23 cellular contexts compared by ENCODE assay signal in genomic region chrX:37746951-37747350, GRCh38. TPM values are rescaled to one million over a fixed set of nuclear protein-coding genes. Genes with fewer than 3 reads are reported as not detected.
DNase-seq lines count a peak whose midpoint lies in the region; ATAC-seq and TF ChIP-seq lines count a peak whose summit lies in the region.
"Had no signal": no experiment of that assay in that cellular context is flagged by ENCODE, and none has a peak within 500 bp of the region (broad histone marks: within the 10 kb centered on the region; RNA-seq: fewer than 3 reads in every experiment).

No MANE protein-coding gene starts in this region.

- H3K79me2 ChIP-seq in OCI-LY3 (ENCODE audit: low read length) = no peaks in the 10 kb centered on the region

- H3K4me1 ChIP-seq in OCI-LY3 (ENCODE audit: low read length) = peaks cover 31% of the 10 kb centered on the region
- H3K4me1 ChIP-seq: Caco-2 had no signal

- DNase-seq in activated naive CD4-positive, alpha-beta T cell treated with anti-CD3 and anti-CD28 coated beads, Interleukin-2, amount 50 U/mL, for 72 hours (ENCODE audit: low spot score in 2 of 2) = no peak
- no peak for DNase-seq in activated naive CD4-positive, alpha-beta T cell treated with anti-CD3 and anti-CD28 coated beads, Interleukin-2, amount 50 U/mL, for 16 hours
- DNase-seq in astrocyte of the spinal cord (ENCODE audit: low read depth, low spot score) = peak; percentile 1
- DNase-seq in stimulated activated effector memory CD8-positive, alpha-beta T cell treated with anti-CD3 and anti-CD28 coated beads, Interleukin-12 subunit alpha, Interleukin-12 subunit beta, amount 100 ng/mL, for 72 hours (ENCODE audit: low spot score in 2 of 2) = no peak
- DNase-seq in CD4-positive, alpha-beta T cell = no peak
- no peak for DNase-seq in progenitor cell of endocrine pancreas (ENCODE audit: low spot score, unreplicated experiment)
- DNase-seq: activated CD4-positive, alpha-beta T cell treated with anti-CD3 and anti-CD28 coated beads, Interleukin-2, amount 10 ng/mL, durations not matched to agents 7 days and 5 days; activated CD8-positive, alpha-beta memory T cell treated with anti-CD3 and anti-CD28 coated beads, Interleukin-2, amount 50 U/mL, for 4 hours; Caco-2; DMS79; hypothalamus; NCI-H1048; NCI-H1694; SHP77; WERI-Rb-1 had no signal

- H3K4me1 Mint-ChIP-seq in stimulated activated effector memory CD8-positive, alpha-beta T cell treated with anti-CD3 and anti-CD28 coated beads, Interleukin-12 subunit alpha, Interleukin-12 subunit beta, amount 100 ng/mL, for 72 hours = peaks cover 17% of the 10 kb centered on the region
- peaks cover 21% of the 10 kb centered on the region for H3K4me1 Mint-ChIP-seq in CD4-positive, alpha-beta T cell (ENCODE audit: low read depth)
- H3K4me1 Mint-ChIP-seq in progenitor cell of endocrine pancreas (ENCODE audit: low read depth) = no peaks in the 10 kb centered on the region
- H3K4me1 Mint-ChIP-seq: brain, mesothelial cell of epicardium had no signal

- peak overlapping the region; percentile 99 for H3K27ac ChIP-seq in OCI-LY3 (ENCODE audit: low read length)
- no peak overlapping the region for H3K27ac ChIP-seq in CD4-positive, alpha-beta T cell (ENCODE audit: low read depth, low read length)
- H3K27ac ChIP-seq: WERI-Rb-1 had no signal

- H4K20me1 ChIP-seq in OCI-LY3 (ENCODE audit: insufficient read depth, low read length) = no peaks in the 10 kb centered on the region

- H3K27me3 ChIP-seq in OCI-LY3 (ENCODE audit: low read depth, low read length) = no peaks in the 10 kb centered on the region
- no peaks in the 10 kb centered on the region for H3K27me3 ChIP-seq in CD4-positive, alpha-beta T cell (ENCODE audit: control insufficient read depth, insufficient read depth, low read length)

- no peaks in the 10 kb centered on the region for H3K9me3 ChIP-seq in OCI-LY3 (ENCODE audit: insufficient read depth, low read length)
- H3K9me3 ChIP-seq in CD4-positive, alpha-beta T cell (ENCODE audit: control insufficient read depth, low read length) = no peaks in the 10 kb centered on the region
- H3K9me3 ChIP-seq: Caco-2 had no signal

- H3K4me3 ChIP-seq in OCI-LY3 (ENCODE audit: low read length) (peak overlapping the region; percentile 55; the same call in 1 of the 2 replicates), astrocyte of the spinal cord (ENCODE audit: low read depth, low read length) (no peak overlapping the region)

- in situ Hi-C loops in astrocyte of the spinal cord (cut with HindIII; ENCODE audit: low sequenced_read_pairs) = no loop called here

- peaks cover 0 to 7% of the 10 kb centered on the region in 2 donors for H3K9me3 Mint-ChIP-seq in activated naive CD4-positive, alpha-beta T cell treated with anti-CD3 and anti-CD28 coated beads, Interleukin-2, amount 50 U/mL, for 72 hours
- H3K9me3 Mint-ChIP-seq in stimulated activated effector memory CD8-positive, alpha-beta T cell treated with anti-CD3 and anti-CD28 coated beads, Interleukin-12 subunit alpha, Interleukin-12 subunit beta, amount 100 ng/mL, for 72 hours = no peaks in the 10 kb centered on the region
- H3K9me3 Mint-ChIP-seq in CD4-positive, alpha-beta T cell = no peaks in the 10 kb centered on the region
- peaks cover 29% of the 10 kb centered on the region for H3K9me3 Mint-ChIP-seq in progenitor cell of endocrine pancreas (ENCODE audit: low read depth)
- H3K9me3 Mint-ChIP-seq: type B pancreatic cell had no signal

- H3K27me3 Mint-ChIP-seq in CD4-positive, alpha-beta T cell = no peaks in the 10 kb centered on the region
- H3K27me3 Mint-ChIP-seq in progenitor cell of endocrine pancreas = no peaks in the 10 kb centered on the region
- H3K27me3 Mint-ChIP-seq: activated CD4-positive, alpha-beta T cell treated with anti-CD3 and anti-CD28 coated beads, Interleukin-2, amount 10 ng/mL, durations not matched to agents 7 days and 5 days; naive B cell; type B pancreatic cell had no signal

- no peak for TF ChIP-seq CTCF in OCI-LY3 (IDR thresholded peaks at IDR 0.05; ENCODE audit: low read depth, low read length)
- no peak for TF ChIP-seq CTCF in astrocyte of the spinal cord (IDR thresholded peaks at IDR 0.05; ENCODE audit: low read depth, low read length)
- TF ChIP-seq CTCF in CD4-positive, alpha-beta T cell (IDR thresholded peaks at IDR 0.05) = no peak
- no peak for TF ChIP-seq CTCF in progenitor cell of endocrine pancreas (IDR thresholded peaks at IDR 0.05; ENCODE audit: unreplicated experiment)

- POLR2A ChIA-PET in CD4-positive, alpha-beta T cell (lab: Charles Lee) = interaction anchor here (0.6 to 3.1 kb wide), 2 partner anchors 77 to 99 kb away, joined by 3 to 24 read pairs; no protein-coding TSS in a partner anchor

- peak overlapping the region; percentile 85 for H3K9ac ChIP-seq in OCI-LY3 (ENCODE audit: low read length)

- peaks cover 0 to 5% of the 10 kb centered on the region in 2 donors for H3K36me3 Mint-ChIP-seq in activated naive CD4-positive, alpha-beta T cell treated with anti-CD3 and anti-CD28 coated beads, Interleukin-2, amount 50 U/mL, for 72 hours
- H3K36me3 Mint-ChIP-seq in stimulated activated effector memory CD8-positive, alpha-beta T cell treated with anti-CD3 and anti-CD28 coated beads, Interleukin-12 subunit alpha, Interleukin-12 subunit beta, amount 100 ng/mL, for 72 hours = no peaks in the 10 kb centered on the region
- H3K36me3 Mint-ChIP-seq in CD4-positive, alpha-beta T cell (ENCODE audit: low read depth) = no peaks in the 10 kb centered on the region
- H3K36me3 Mint-ChIP-seq in progenitor cell of endocrine pancreas (ENCODE audit: insufficient read depth) = no peaks in the 10 kb centered on the region
- H3K36me3 Mint-ChIP-seq: brain, mesothelial cell of epicardium, naive B cell, type B pancreatic cell had no signal

- peak overlapping the region; percentile 27 for H3K4me3 Mint-ChIP-seq in stimulated activated effector memory CD8-positive, alpha-beta T cell treated with anti-CD3 and anti-CD28 coated beads, Interleukin-12 subunit alpha, Interleukin-12 subunit beta, amount 100 ng/mL, for 72 hours
- no peak overlapping the region for H3K4me3 Mint-ChIP-seq in CD4-positive, alpha-beta T cell
- no peak overlapping the region for H3K4me3 Mint-ChIP-seq in progenitor cell of endocrine pancreas (ENCODE audit: low read depth)
- H3K4me3 Mint-ChIP-seq: activated CD4-positive, alpha-beta T cell treated with anti-CD3 and anti-CD28 coated beads, Interleukin-2, amount 10 ng/mL, durations not matched to agents 7 days and 5 days; brain; mesothelial cell of epicardium; type B pancreatic cell had no signal

- peak overlapping the region; percentile 77 to 82 for H3K27ac Mint-ChIP-seq in activated naive CD4-positive, alpha-beta T cell treated with anti-CD3 and anti-CD28 coated beads, Interleukin-2, amount 50 U/mL, for 72 hours
- H3K27ac Mint-ChIP-seq in stimulated activated effector memory CD8-positive, alpha-beta T cell treated with anti-CD3 and anti-CD28 coated beads, Interleukin-12 subunit alpha, Interleukin-12 subunit beta, amount 100 ng/mL, for 72 hours = no peak overlapping the region
- H3K27ac Mint-ChIP-seq in CD4-positive, alpha-beta T cell = no peak overlapping the region
- no peak overlapping the region for H3K27ac Mint-ChIP-seq in progenitor cell of endocrine pancreas
- H3K27ac Mint-ChIP-seq: activated CD4-positive, alpha-beta T cell treated with anti-CD3 and anti-CD28 coated beads, Interleukin-2, amount 10 ng/mL, durations not matched to agents 7 days and 5 days; brain; mesothelial cell of epicardium; type B pancreatic cell had no signal

- H2AFZ ChIP-seq in OCI-LY3 (ENCODE audit: low read depth, low read length) = no peak overlapping the region

- CTCF ChIA-PET in CD4-positive, alpha-beta T cell (lab: Charles Lee) = interaction anchor here (1.9 to 6.0 kb wide), 2 partner anchors 77 to 580 kb away, joined by 11 to 47 read pairs; partner anchors contain the start of gene RPGR

- intact Hi-C loops in CD4-positive, alpha-beta T cell (cut with DNase I, micrococcal nuclease) = loop anchor here (10.0 kb wide), 1 partner anchor 578 kb away; the partner anchor contains the start of gene RPGR (in 2 of the 2)

- peak overlapping the region; percentile 85 for H3K4me2 ChIP-seq in OCI-LY3 (ENCODE audit: low read length)

- no peak for ATAC-seq in activated naive CD4-positive, alpha-beta T cell treated with anti-CD3 and anti-CD28 coated beads, Interleukin-2, amount 50 U/mL, for 72 hours
- ATAC-seq in stimulated activated effector memory CD8-positive, alpha-beta T cell treated with anti-CD3 and anti-CD28 coated beads, Interleukin-12 subunit alpha, Interleukin-12 subunit beta, amount 100 ng/mL, for 72 hours = no peak
- ATAC-seq in CD4-positive, alpha-beta T cell (ENCODE audit: poor library complexity) = no peak
- no peak for ATAC-seq in GM18867 (IDR thresholded peaks at IDR 0.05; ENCODE audit: unreplicated experiment)

- no peaks in the 10 kb centered on the region for H3K36me3 ChIP-seq in OCI-LY3 (replicated peaks; ENCODE audit: low read depth, low read length)
- H3K36me3 ChIP-seq: WERI-Rb-1 had no signal

RNA-seq across cellular contexts. Expression of gene CYBB, which starts 32.9 kb away (rescaled TPM):
- under 1 TPM in 1 of 2 donors, not detected in 1; 0.06 TPM for total RNA-seq in activated naive CD4-positive, alpha-beta T cell treated with anti-CD3 and anti-CD28 coated beads, Interleukin-2, amount 50 U/mL, for 72 hours
- 1 to 10 TPM; 1.6 TPM for total RNA-seq in CD4-positive, alpha-beta T cell
- total RNA-seq in progenitor cell of endocrine pancreas = 0.27 and 0.41 TPM in 2 replicates
- total RNA-seq: activated CD4-positive, alpha-beta T cell treated with anti-CD3 and anti-CD28 coated beads, Interleukin-2, amount 10 ng/mL, durations not matched to agents 7 days and 5 days; chondrocyte; NCI-H460 had no signal

Comparison
In these comparisons a context has a peak if more than half of its experiments do, and no peak if none do; other contexts are left out.
1. H3K27ac Mint-ChIP-seq: peak in activated naive CD4-positive, alpha-beta T cell treated with anti-CD3 and anti-CD28 coated beads, Interleukin-2, amount 50 U/mL, for 72 hours (2 of 2); none in stimulated activated effector memory CD8-positive, alpha-beta T cell treated with anti-CD3 and anti-CD28 coated beads, Interleukin-12 subunit alpha, Interleukin-12 subunit beta, amount 100 ng/mL, for 72 hours (single experiment), CD4-positive, alpha-beta T cell (single experiment) and progenitor cell of endocrine pancreas (single experiment).